11 cellular contexts compared by ENCODE assay signal in the genomic region with DNA sequence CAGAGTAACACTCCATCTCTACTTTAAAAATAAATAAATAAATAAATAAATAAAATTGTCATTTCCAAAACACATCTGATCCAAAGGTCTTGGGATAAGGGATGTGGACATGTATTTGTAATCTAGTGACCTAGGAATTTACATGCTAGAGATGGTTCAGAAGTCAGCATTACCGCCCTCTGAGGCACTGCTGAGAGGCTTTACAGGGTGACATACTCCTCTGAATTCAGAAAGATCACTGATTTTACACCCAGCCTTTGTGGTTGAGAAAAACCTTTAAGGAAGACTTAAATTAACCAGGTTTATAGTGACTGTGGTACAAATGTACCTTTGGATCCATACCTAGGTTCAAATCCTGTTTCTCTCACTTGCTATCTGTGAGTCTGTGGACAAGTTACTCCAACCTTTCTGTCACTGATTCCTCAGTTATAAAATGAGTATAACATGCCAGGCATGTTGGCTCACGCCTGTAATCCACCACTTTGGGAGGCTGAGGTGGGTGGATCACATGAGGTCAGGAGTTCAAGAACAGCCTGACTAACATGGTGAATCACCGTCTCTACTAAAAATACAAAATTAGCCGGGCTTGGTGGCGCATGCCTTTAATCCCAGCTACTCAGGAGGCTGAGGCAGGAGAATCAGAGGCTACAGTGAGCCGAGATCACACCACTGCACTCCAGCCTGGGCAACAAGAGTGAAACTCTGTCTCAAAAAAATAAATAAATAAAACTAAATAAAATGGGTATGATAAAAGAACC. TPM values are rescaled to one million over a fixed set of nuclear protein-coding genes. Genes with fewer than 3 reads are reported as not detected.
DNase-seq lines count a peak whose midpoint lies in the region; ATAC-seq and TF ChIP-seq lines count a peak whose summit lies in the region.
"Had no signal": no experiment of that assay in that cellular context is flagged by ENCODE, and none has a peak within 500 bp of the region (broad histone marks: within the 10 kb centered on the region; RNA-seq: fewer than 3 reads in every experiment).

No MANE protein-coding gene starts in this region.

- no peaks in the 10 kb centered on the region for H3K4me1 ChIP-seq in breast epithelium
- H3K4me1 ChIP-seq in aorta (ENCODE audit: control insufficient read depth in 1 of 2, insufficient read depth in 2 of 2, low read length in 2 of 2) = peaks cover 2 to 20% of the 10 kb centered on the region in 2 donors
- peaks cover 15% of the 10 kb centered on the region for H3K4me1 ChIP-seq in HAP-1

- H3K9me3 ChIP-seq in breast epithelium (no peaks in the 10 kb centered on the region), aorta (ENCODE audit: control insufficient read depth, low read length) (no peaks in the 10 kb centered on the region), HAP-1 (no peaks in the 10 kb centered on the region)

- H3K4me3 ChIP-seq in breast epithelium (no peak overlapping the region), aorta (ENCODE audit: low read length in 2 of 2) (no peak overlapping the region), HAP-1 (no peak overlapping the region)

- no peak for TF ChIP-seq CTCF in breast epithelium (IDR thresholded peaks at IDR 0.05)

- no peak overlapping the region for H3K27ac Mint-ChIP-seq in stimulated activated naive CD8-positive, alpha-beta T cell treated with anti-CD3 and anti-CD28 coated beads, Interleukin-15, amount 100 ng/mL, for 72 hours

- no peak for TF ChIP-seq POLR2A in breast epithelium (IDR thresholded peaks at IDR 0.05)

- H3K27ac ChIP-seq in breast epithelium (peak overlapping the region; percentile 26 to 70), aorta (ENCODE audit: low read depth in 1 of 2, low read length in 2 of 2) (peak overlapping the region in 1 of 2 donors; percentile 88)

- H3K27me3 Mint-ChIP-seq in stimulated activated naive CD8-positive, alpha-beta T cell treated with anti-CD3 and anti-CD28 coated beads, Interleukin-15, amount 100 ng/mL, for 72 hours = no peaks in the 10 kb centered on the region
- H3K27me3 Mint-ChIP-seq: CD4-positive, CD25-positive, alpha-beta regulatory T cell had no signal

- H3K4me3 Mint-ChIP-seq in stimulated activated naive CD8-positive, alpha-beta T cell treated with anti-CD3 and anti-CD28 coated beads, Interleukin-15, amount 100 ng/mL, for 72 hours = no peak overlapping the region
- H3K4me3 Mint-ChIP-seq: activated T-cell treated with anti-CD3 and anti-CD28 coated beads, Interleukin-2, amount 50 U/mL, for 4 hours; CD4-positive, CD25-positive, alpha-beta regulatory T cell; nephron progenitor cell had no signal

- no peaks in the 10 kb centered on the region for H3K36me3 ChIP-seq in breast epithelium
- no peaks in the 10 kb centered on the region for H3K36me3 ChIP-seq in aorta (ENCODE audit: control insufficient read depth in 1 of 2, insufficient read depth in 2 of 2, low read length in 1 of 2)
- H3K36me3 ChIP-seq in HAP-1 (replicated peaks) = no peaks in the 10 kb centered on the region

- WGBS in aorta, 2 donors = 27 to 28% methylated on average over 6 of the region's 6 CpGs

- peaks cover 11% of the 10 kb centered on the region for H3K4me1 Mint-ChIP-seq in stimulated activated naive CD8-positive, alpha-beta T cell treated with anti-CD3 and anti-CD28 coated beads, Interleukin-15, amount 100 ng/mL, for 72 hours

- H3K27me3 ChIP-seq in breast epithelium (no peaks in the 10 kb centered on the region), aorta (ENCODE audit: control insufficient read depth in 1 of 2, insufficient read depth in 2 of 2, low read length in 1 of 2) (no peaks in the 10 kb centered on the region), HAP-1 (ENCODE audit: low read depth) (no peaks in the 10 kb centered on the region)

- DNase-seq in stimulated activated naive CD8-positive, alpha-beta T cell treated with anti-CD3 and anti-CD28 coated beads, Interleukin-15, Interleukin-2, amounts not matched to agents 100 U/mL and 50 U/mL, for 24 hours = no peak
- no peak for DNase-seq in stimulated activated naive CD8-positive, alpha-beta T cell treated with anti-CD3 and anti-CD28 coated beads, Interleukin-15, amount 100 ng/mL, for 72 hours
- DNase-seq in breast epithelium (ENCODE audit: low spot score in 2 of 2) (peak in 1 of 2 donors; percentile 51), kidney glomerular epithelial cell (lab: John Stamatoyannopoulos, UW) (peak; percentile 78), aorta (peak; percentile 75 to 78), COR-L47 (lab: John Stamatoyannopoulos, UW) (no peak), HAP-1 (ENCODE audit: low spot score in 2 of 2) (no peak), RPMI8226 (no peak)
- DNase-seq: activated T-cell treated with anti-CD3 and anti-CD28 coated beads, Interleukin-2, amount 50 U/mL, for 4 hours; CD4-positive, CD25-positive, alpha-beta regulatory T cell; nephron progenitor cell had no signal

- in situ Hi-C loops in HAP-1 (cut with MboI; ENCODE audit: low sequenced_read_pairs) = no loop called here

- intact Hi-C loops in breast epithelium (cut with DNase I; ENCODE audit: low total_unique reads) = no loop called here
- intact Hi-C loops in aorta (cut with DNase I) = no loop called here

- no peaks in the 10 kb centered on the region for H3K9me3 Mint-ChIP-seq in stimulated activated naive CD8-positive, alpha-beta T cell treated with anti-CD3 and anti-CD28 coated beads, Interleukin-15, amount 100 ng/mL, for 72 hours
- H3K9me3 Mint-ChIP-seq: activated T-cell treated with anti-CD3 and anti-CD28 coated beads, Interleukin-2, amount 50 U/mL, for 4 hours; nephron progenitor cell had no signal

- ATAC-seq in stimulated activated naive CD8-positive, alpha-beta T cell treated with anti-CD3 and anti-CD28 coated beads, Interleukin-15, Interleukin-2, amounts not matched to agents 100 U/mL and 50 U/mL, for 24 hours = peak; percentile 32
- ATAC-seq in stimulated activated naive CD8-positive, alpha-beta T cell treated with anti-CD3 and anti-CD28 coated beads, Interleukin-15, amount 100 ng/mL, for 72 hours = no peak
- ATAC-seq in aorta (ENCODE audit: low FRiP score) = peak; percentile 71

RNA-seq across cellular contexts. Expression of gene OSBPL9, which starts 20.1 kb away (rescaled TPM):
- total RNA-seq in breast epithelium (100 to 1,000 TPM; 107 to 213 (median 136) TPM), aorta (100 to 1,000 TPM in 1 of 2 donors, 10 to 100 TPM in 1; 98.5 to 121 TPM)
- 10 to 100 TPM; 42.8 to 59.1 TPM for polyA plus RNA-seq in aorta

Comparison
In these comparisons a context has a peak if more than half of its experiments do, and no peak if none do; other contexts are left out.
1. DNase-seq: peak in kidney glomerular epithelial cell (single experiment) and aorta (2 of 2); none in stimulated activated naive CD8-positive, alpha-beta T cell treated with anti-CD3 and anti-CD28 coated beads, Interleukin-15, Interleukin-2, amounts not matched to agents 100 U/mL and 50 U/mL, for 24 hours (single experiment), stimulated activated naive CD8-positive, alpha-beta T cell treated with anti-CD3 and anti-CD28 coated beads, Interleukin-15, amount 100 ng/mL, for 72 hours (0 of 2), COR-L47 (single experiment), HAP-1 (0 of 2) and RPMI8226 (single experiment).